39 cellular contexts compared by ENCODE assay signal in the genomic region with DNA sequence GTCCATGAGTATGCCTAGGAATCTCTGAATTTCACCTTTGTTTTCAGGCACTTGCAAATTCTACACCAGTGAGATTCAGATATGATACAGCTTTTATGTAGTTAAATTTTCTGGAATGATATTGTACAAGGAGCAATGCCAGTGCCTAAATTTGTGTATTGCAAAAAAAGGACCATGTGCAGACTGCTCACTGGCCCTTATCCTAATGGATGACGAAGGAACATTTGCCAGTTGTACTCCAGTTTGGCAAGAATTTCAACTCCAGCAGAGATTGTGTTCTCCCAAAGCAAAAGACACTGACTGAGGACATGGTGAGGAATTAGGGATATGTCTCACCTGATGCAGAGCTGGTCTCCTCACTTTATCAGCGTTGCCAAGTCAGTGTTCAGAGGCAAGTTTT.
"Had no signal": no experiment of that assay in that cellular context is flagged by ENCODE, and none has a peak within 500 bp of the region (broad histone marks: within the 10 kb centered on the region; RNA-seq: fewer than 3 reads in every experiment).

No MANE protein-coding gene starts in this region.

- H3K27me3 ChIP-seq: ascending aorta, body of pancreas, brain microvascular endothelial cell, breast epithelium, cardiac muscle cell had no signal

- DNase-seq: activated effector memory CD4-positive, alpha-beta T cell treated with anti-CD3 and anti-CD28 coated beads, Interleukin-2, amount 50 U/mL, for 16 hours; activated effector memory CD4-positive, alpha-beta T cell treated with Interleukin-2 at 50 U/mL for 16 hours; activated gamma-delta T cell; activated gamma-delta T cell treated with Interleukin-2 at 50 U/mL for 16 hours; activated naive CD4-positive, alpha-beta T cell; activated naive CD4-positive, alpha-beta T cell treated with anti-CD3 and anti-CD28 coated beads for 36 hours; activated naive CD4-positive, alpha-beta T cell treated with anti-CD3 and anti-CD28 coated beads, Interleukin-2, amount 10 ng/mL, durations not matched to agents 7 days and 5 days; activated naive CD4-positive, alpha-beta T cell treated with anti-CD3 and anti-CD28 coated beads, Interleukin-2, amount 50 U/mL, for 16 hours; activated naive CD4-positive, alpha-beta T cell treated with Interleukin-2 at 50 U/mL for 16 hours; activated naive CD8-positive, alpha-beta T cell treated with anti-CD3 and anti-CD28 coated beads for 36 hours; activated naive CD8-positive, alpha-beta T cell treated with anti-CD3 and anti-CD28 coated beads, Interleukin-2, amount 10 ng/mL, durations not matched to agents 7 days and 5 days; activated naive CD8-positive, alpha-beta T cell treated with anti-CD3 and anti-CD28 coated beads, Interleukin-2, amount 50 U/mL, for 24 hours; activated T-cell treated with anti-CD3 and anti-CD28 coated beads for 4 hours; activated T-cell treated with anti-CD3 and anti-CD28 coated beads, Interleukin-2, amount 50 U/mL, for 1 hour; activated T-cell treated with anti-CD3 and anti-CD28 coated beads, Interleukin-2, amount 50 U/mL, for 24 hours; activated T-cell treated with anti-CD3 and anti-CD28 coated beads, Interleukin-2, amount 50 U/mL, for 4 hours; activated T-cell treated with anti-CD3 and anti-CD28 coated beads, Interleukin-2, amount 50 U/mL, for 48 hours; activated T-cell treated with anti-CD3 and anti-CD28 coated beads, Interleukin-2, amount 50 U/mL, for 72 hours; amniotic stem cell; amygdala; anterior cingulate cortex; aorta; body of pancreas; brain microvascular endothelial cell; caudate nucleus; central memory CD4-positive, alpha-beta T cell; cerebellar nuclear complex had no signal

- H3K9me3 Mint-ChIP-seq: activated naive CD4-positive, alpha-beta T cell treated with anti-CD3 and anti-CD28 coated beads for 36 hours; activated naive CD4-positive, alpha-beta T cell treated with anti-CD3 and anti-CD28 coated beads, Interleukin-2, amount 10 ng/mL, durations not matched to agents 7 days and 5 days; activated naive CD4-positive, alpha-beta T cell treated with anti-CD3 and anti-CD28 coated beads, Interleukin-2, amount 50 U/mL, for 24 hours; activated naive CD4-positive, alpha-beta T cell treated with anti-CD3 and anti-CD28 coated beads, Interleukin-2, amount 50 U/mL, for 72 hours; activated naive CD8-positive, alpha-beta T cell treated with anti-CD3 and anti-CD28 coated beads for 36 hours; activated naive CD8-positive, alpha-beta T cell treated with anti-CD3 and anti-CD28 coated beads, Interleukin-2, amount 10 ng/mL, durations not matched to agents 7 days and 5 days; activated naive CD8-positive, alpha-beta T cell treated with anti-CD3 and anti-CD28 coated beads, Interleukin-2, amount 50 U/mL, for 24 hours; activated T-cell treated with anti-CD3 and anti-CD28 coated beads, Interleukin-2, amount 50 U/mL, for 24 hours; activated T-cell treated with anti-CD3 and anti-CD28 coated beads, Interleukin-2, amount 50 U/mL, for 4 hours; activated T-cell treated with anti-CD3 and anti-CD28 coated beads, Interleukin-2, amount 50 U/mL, for 72 hours; activated T-helper 1 cell treated with anti-CD3 and anti-CD28 coated beads, Interleukin-12 subunit alpha, Interleukin-12 subunit beta, Interleukin-2, Interleukin-4 antibody, amounts not matched to agents 30 ng/mL and 10 ng/mL and 1 ng/mL, durations not matched to agents 14 hours and 24 hours and 36 hours; activated T-helper 17 cell treated with anti-CD3 and anti-CD28 coated beads, Interleukin-2, amount 50 U/mL, for 72 hours; activated T-helper 2 cell treated with anti-CD3 and anti-CD28 coated beads, Interferon-gamma antibody, Interleukin-2, Interleukin-4, amounts not matched to agents 10 μg/mL and 5 μg/mL and 100 μg/mL, durations not matched to agents 14 hours and 24 hours and 36 hours; brain; central memory CD8-positive, alpha-beta T cell had no signal

- H3K4me3 Mint-ChIP-seq: activated naive CD4-positive, alpha-beta T cell treated with anti-CD3 and anti-CD28 coated beads for 36 hours; activated naive CD4-positive, alpha-beta T cell treated with anti-CD3 and anti-CD28 coated beads, Interleukin-2, amount 10 ng/mL, durations not matched to agents 7 days and 5 days; activated naive CD4-positive, alpha-beta T cell treated with anti-CD3 and anti-CD28 coated beads, Interleukin-2, amount 50 U/mL, for 24 hours; activated naive CD8-positive, alpha-beta T cell; activated naive CD8-positive, alpha-beta T cell treated with anti-CD3 and anti-CD28 coated beads for 36 hours; activated naive CD8-positive, alpha-beta T cell treated with anti-CD3 and anti-CD28 coated beads, Interleukin-2, amount 10 ng/mL, durations not matched to agents 7 days and 5 days; activated naive CD8-positive, alpha-beta T cell treated with anti-CD3 and anti-CD28 coated beads, Interleukin-2, amount 50 U/mL, for 24 hours; activated T-cell treated with anti-CD3 and anti-CD28 coated beads, Interleukin-2, amount 50 U/mL, for 24 hours; activated T-cell treated with anti-CD3 and anti-CD28 coated beads, Interleukin-2, amount 50 U/mL, for 4 hours; activated T-cell treated with anti-CD3 and anti-CD28 coated beads, Interleukin-2, amount 50 U/mL, for 72 hours; activated T-helper 1 cell treated with anti-CD3 and anti-CD28 coated beads, Interleukin-12 subunit alpha, Interleukin-12 subunit beta, Interleukin-2, Interleukin-4 antibody, amounts not matched to agents 30 ng/mL and 10 ng/mL and 1 ng/mL, durations not matched to agents 14 hours and 24 hours and 36 hours; activated T-helper 17 cell treated with anti-CD3 and anti-CD28 coated beads, Interleukin-2, amount 50 U/mL, for 72 hours; brain; central memory CD8-positive, alpha-beta T cell had no signal

- ATAC-seq: activated naive CD4-positive, alpha-beta T cell treated with anti-CD3 and anti-CD28 coated beads, Interleukin-2, amount 50 U/mL, for 72 hours; activated naive CD8-positive, alpha-beta T cell treated with anti-CD3 and anti-CD28 coated beads, Interleukin-2, amount 50 U/mL, for 24 hours; activated T-cell treated with anti-CD3 and anti-CD28 coated beads, Interleukin-2, amount 50 U/mL, for 4 hours; activated T-cell treated with anti-CD3 and anti-CD28 coated beads, Interleukin-2, amount 50 U/mL, for 72 hours; activated T-helper 17 cell treated with anti-CD3 and anti-CD28 coated beads, Interleukin-2, amount 50 U/mL, for 72 hours; body of pancreas had no signal

- H3K9me3 ChIP-seq: ascending aorta, body of pancreas, breast epithelium had no signal

- H3K4me3 ChIP-seq: ascending aorta, body of pancreas, breast epithelium, cardiac muscle cell had no signal

- H3K27ac ChIP-seq: ascending aorta, body of pancreas, brain microvascular endothelial cell, breast epithelium, cardiac muscle cell had no signal

- H3K27me3 Mint-ChIP-seq: activated naive CD4-positive, alpha-beta T cell treated with anti-CD3 and anti-CD28 coated beads, Interleukin-2, amount 10 ng/mL, durations not matched to agents 7 days and 5 days; activated naive CD4-positive, alpha-beta T cell treated with anti-CD3 and anti-CD28 coated beads, Interleukin-2, amount 50 U/mL, for 24 hours; activated naive CD8-positive, alpha-beta T cell; activated naive CD8-positive, alpha-beta T cell treated with anti-CD3 and anti-CD28 coated beads for 36 hours; activated naive CD8-positive, alpha-beta T cell treated with anti-CD3 and anti-CD28 coated beads, Interleukin-2, amount 10 ng/mL, durations not matched to agents 7 days and 5 days; activated naive CD8-positive, alpha-beta T cell treated with anti-CD3 and anti-CD28 coated beads, Interleukin-2, amount 50 U/mL, for 24 hours; activated T-cell treated with anti-CD3 and anti-CD28 coated beads, Interleukin-2, amount 50 U/mL, for 24 hours; activated T-helper 17 cell treated with anti-CD3 and anti-CD28 coated beads, Interleukin-2, amount 50 U/mL, for 72 hours; brain; central memory CD8-positive, alpha-beta T cell had no signal

- H3K27ac Mint-ChIP-seq: activated naive CD4-positive, alpha-beta T cell treated with anti-CD3 and anti-CD28 coated beads for 36 hours; activated naive CD4-positive, alpha-beta T cell treated with anti-CD3 and anti-CD28 coated beads, Interleukin-2, amount 10 ng/mL, durations not matched to agents 7 days and 5 days; activated naive CD4-positive, alpha-beta T cell treated with anti-CD3 and anti-CD28 coated beads, Interleukin-2, amount 50 U/mL, for 24 hours; activated naive CD4-positive, alpha-beta T cell treated with anti-CD3 and anti-CD28 coated beads, Interleukin-2, amount 50 U/mL, for 72 hours; activated naive CD8-positive, alpha-beta T cell; activated naive CD8-positive, alpha-beta T cell treated with anti-CD3 and anti-CD28 coated beads for 36 hours; activated naive CD8-positive, alpha-beta T cell treated with anti-CD3 and anti-CD28 coated beads, Interleukin-2, amount 10 ng/mL, durations not matched to agents 7 days and 5 days; activated naive CD8-positive, alpha-beta T cell treated with anti-CD3 and anti-CD28 coated beads, Interleukin-2, amount 50 U/mL, for 24 hours; activated T-cell treated with anti-CD3 and anti-CD28 coated beads, Interleukin-2, amount 50 U/mL, for 24 hours; activated T-cell treated with anti-CD3 and anti-CD28 coated beads, Interleukin-2, amount 50 U/mL, for 72 hours; activated T-helper 1 cell treated with anti-CD3 and anti-CD28 coated beads, Interleukin-12 subunit alpha, Interleukin-12 subunit beta, Interleukin-2, Interleukin-4 antibody, amounts not matched to agents 30 ng/mL and 10 ng/mL and 1 ng/mL, durations not matched to agents 14 hours and 24 hours and 36 hours; activated T-helper 17 cell treated with anti-CD3 and anti-CD28 coated beads, Interleukin-2, amount 50 U/mL, for 72 hours; activated T-helper 2 cell treated with anti-CD3 and anti-CD28 coated beads, Interferon-gamma antibody, Interleukin-2, Interleukin-4, amounts not matched to agents 10 μg/mL and 5 μg/mL and 100 μg/mL, durations not matched to agents 14 hours and 24 hours and 36 hours; brain had no signal

- FAIRE-seq: bronchial epithelial cell had no signal

- H3K4me1 ChIP-seq: ascending aorta, body of pancreas, breast epithelium had no signal

- H3K4me1 Mint-ChIP-seq: activated naive CD8-positive, alpha-beta T cell treated with anti-CD3 and anti-CD28 coated beads, Interleukin-2, amount 50 U/mL, for 24 hours; brain had no signal
